22 cellular contexts compared by ENCODE assay signal in the genomic region with DNA sequence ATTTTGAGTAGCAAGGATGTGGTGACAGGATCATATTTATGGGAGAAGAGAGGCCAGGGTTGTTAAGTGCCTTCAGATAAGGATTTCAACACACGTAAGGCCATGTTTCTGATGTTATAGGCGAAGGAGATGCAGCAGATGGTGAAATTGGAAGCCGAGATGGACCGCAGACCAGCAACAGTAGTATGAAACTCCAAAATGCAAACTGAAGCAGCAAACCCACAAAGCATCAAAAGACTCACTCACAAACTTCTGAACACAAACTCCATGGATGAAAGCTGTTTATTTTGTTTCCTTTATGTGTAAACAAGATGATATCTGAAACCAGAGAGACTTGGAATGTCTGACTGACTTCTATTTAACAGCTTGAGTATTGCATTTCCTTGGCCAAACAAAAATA. TPM values are rescaled to one million over a fixed set of nuclear protein-coding genes. Genes with fewer than 3 reads are reported as not detected.
"Had no signal": no experiment of that assay in that cellular context is flagged by ENCODE, and none has a peak within 500 bp of the region (broad histone marks: within the 10 kb centered on the region; RNA-seq: fewer than 3 reads in every experiment).

No MANE protein-coding gene starts in this region.

- H3K36me3 ChIP-seq: esophagus squamous epithelium, neutrophil, right lobe of liver, spleen, uterus had no signal

- H3K4me3 Mint-ChIP-seq: dendritic cell treated with granulocyte-macrophage colony-stimulating factor and Interleukin-4, amounts not matched to agents 40 ng/mL and 50 ng/mL, for 4 days; naive thymus-derived CD8-positive, alpha-beta T cell; stimulated activated memory B cell treated with anti-CD40 and anti-IgM and Interleukin-4, amounts not matched to agents 10 μg/mL and 1 μg/mL and 100 μg/mL, for 72 hours; stimulated activated naive CD8-positive, alpha-beta T cell treated with anti-CD3 and anti-CD28 coated beads, Interleukin-15, Interleukin-2, amounts not matched to agents 100 ng/mL and 50 ng/mL, for 24 hours had no signal

- H3K27me3 ChIP-seq: esophagus squamous epithelium, heart left ventricle, neutrophil, right lobe of liver, spleen, tibial artery, upper lobe of left lung, uterus had no signal

- H3K36me3 Mint-ChIP-seq: naive thymus-derived CD8-positive, alpha-beta T cell; stimulated activated memory B cell treated with anti-CD40 and anti-IgM and Interleukin-4, amounts not matched to agents 10 μg/mL and 1 μg/mL and 100 μg/mL, for 72 hours had no signal

- H3K27ac ChIP-seq: esophagus squamous epithelium, heart left ventricle, neutrophil, psoas muscle, right lobe of liver, spleen, tibial artery, upper lobe of left lung, uterus had no signal

- H3K9me3 ChIP-seq: esophagus squamous epithelium, heart left ventricle, neutrophil, psoas muscle, right lobe of liver, spleen, tibial artery, upper lobe of left lung, uterus had no signal

- ATAC-seq: heart left ventricle; left colon; naive thymus-derived CD8-positive, alpha-beta T cell; psoas muscle; right lobe of liver; stimulated activated memory B cell treated with anti-CD40 and anti-IgM and Interleukin-4, amounts not matched to agents 10 μg/mL and 1 μg/mL and 100 μg/mL, for 72 hours had no signal

- H3K27ac Mint-ChIP-seq: dendritic cell treated with granulocyte-macrophage colony-stimulating factor and Interleukin-4, amounts not matched to agents 40 ng/mL and 50 ng/mL, for 4 days; naive thymus-derived CD8-positive, alpha-beta T cell; stimulated activated memory B cell treated with anti-CD40 and anti-IgM and Interleukin-4, amounts not matched to agents 10 μg/mL and 1 μg/mL and 100 μg/mL, for 72 hours; stimulated activated naive CD8-positive, alpha-beta T cell treated with anti-CD3 and anti-CD28 coated beads, Interleukin-15, Interleukin-2, amounts not matched to agents 100 ng/mL and 50 ng/mL, for 24 hours had no signal

- H3K27me3 Mint-ChIP-seq: stimulated activated memory B cell treated with anti-CD40 and anti-IgM and Interleukin-4, amounts not matched to agents 10 μg/mL and 1 μg/mL and 100 μg/mL, for 72 hours; stimulated activated naive CD8-positive, alpha-beta T cell treated with anti-CD3 and anti-CD28 coated beads, Interleukin-15, Interleukin-2, amounts not matched to agents 100 ng/mL and 50 ng/mL, for 24 hours had no signal

- DNase-seq: esophagus squamous epithelium; heart left ventricle; hippocampal formation; left colon; naive thymus-derived CD8-positive, alpha-beta T cell; psoas muscle; retina; right lobe of liver; spleen; stimulated activated CD4-positive, alpha-beta T cell treated with anti-CD3 and anti-CD28 coated beads, Interleukin-15, amount 100 ng/mL, for 24 hours; stimulated activated CD4-positive, alpha-beta T cell treated with anti-CD3 and anti-CD28 coated beads, Interleukin-1b, Interleukin-23, amount 100 ng/mL, for 48 hours; stimulated activated CD4-positive, alpha-beta T cell treated with anti-CD3 and anti-CD28 coated beads, Interleukin-4, amount 100 ng/mL, for 24 hours; tibial artery; upper lobe of left lung; uterus had no signal

- H3K4me3 ChIP-seq: esophagus squamous epithelium, heart left ventricle, psoas muscle, right lobe of liver, spleen, tibial artery, upper lobe of left lung, uterus had no signal

- H3K9me3 Mint-ChIP-seq: dendritic cell treated with granulocyte-macrophage colony-stimulating factor and Interleukin-4, amounts not matched to agents 40 ng/mL and 50 ng/mL, for 4 days had no signal

- H3K4me1 ChIP-seq: esophagus squamous epithelium, psoas muscle, tibial artery, upper lobe of left lung, uterus had no signal

RNA-seq across cellular contexts. Expression of a gene that starts 35.6 kb away (rescaled TPM):
- total RNA-seq: esophagus squamous epithelium; glomerular endothelial cell; lung microvascular endothelial cell; naive thymus-derived CD8-positive, alpha-beta T cell; psoas muscle had no signal
- polyA plus RNA-seq: liver; naive thymus-derived CD8-positive, alpha-beta T cell had no signal
